In the genomic region with DNA sequence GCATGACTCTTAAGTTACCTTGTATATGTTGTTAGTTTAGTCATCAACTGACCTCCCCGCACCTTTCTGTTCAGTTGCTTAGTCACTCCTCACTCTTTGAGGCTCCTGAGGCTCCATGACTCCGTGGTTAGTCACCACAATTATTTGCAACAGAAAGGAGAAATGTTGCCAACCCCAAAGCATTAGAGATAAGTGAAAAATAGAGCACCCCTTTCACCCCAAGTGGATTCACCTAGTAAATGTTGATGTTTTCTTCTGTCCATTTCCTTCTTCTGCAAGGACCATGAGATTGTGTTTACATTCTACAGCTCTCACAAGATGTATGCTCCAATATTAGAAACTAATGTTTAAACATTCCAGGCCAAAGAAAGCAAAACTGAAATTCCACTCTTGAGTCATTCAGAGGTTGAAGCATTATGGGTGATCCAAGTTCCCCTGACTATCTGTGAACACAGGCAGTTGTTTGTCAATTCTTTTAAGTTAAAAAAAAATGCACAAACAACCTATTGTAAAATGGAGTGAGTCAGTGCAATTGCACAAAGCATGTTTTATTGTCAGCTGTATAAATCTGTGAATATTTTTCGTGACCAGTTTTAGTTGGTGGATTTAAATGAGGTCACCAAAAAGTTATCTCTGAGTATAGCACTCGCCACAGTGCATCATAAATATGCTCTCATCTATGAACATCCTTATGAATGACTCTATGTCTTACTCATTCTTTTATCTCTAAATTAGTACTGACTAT, we compare ENCODE assay signal across 9 cellular contexts.
DNase-seq lines count a peak whose midpoint lies in the region; ATAC-seq and TF ChIP-seq lines count a peak whose summit lies in the region.
"Had no signal": no experiment of that assay in that cellular context is flagged by ENCODE, and none has a peak within 500 bp of the region (broad histone marks: within the 10 kb centered on the region; RNA-seq: fewer than 3 reads in every experiment).

No MANE protein-coding gene starts in this region.

- no peaks in the 10 kb centered on the region for H3K36me3 Mint-ChIP-seq in activated T-cell treated with anti-CD3 and anti-CD28 coated beads, Interleukin-2, amount 50 U/mL, for 4 hours (ENCODE audit: insufficient read depth)
- H3K36me3 Mint-ChIP-seq: activated naive CD8-positive, alpha-beta T cell treated with anti-CD3 and anti-CD28 coated beads, Interleukin-2, amount 10 ng/mL, durations not matched to agents 7 days and 5 days had no signal

- no peaks in the 10 kb centered on the region for H3K27me3 Mint-ChIP-seq in activated T-cell treated with anti-CD3 and anti-CD28 coated beads, Interleukin-2, amount 50 U/mL, for 4 hours (ENCODE audit: low read depth)
- H3K27me3 Mint-ChIP-seq: activated naive CD8-positive, alpha-beta T cell treated with anti-CD3 and anti-CD28 coated beads, Interleukin-2, amount 10 ng/mL, durations not matched to agents 7 days and 5 days had no signal

- no peak overlapping the region for H3K4me3 ChIP-seq in MG63
- no peak overlapping the region for H3K4me3 ChIP-seq in fibroblast of the aortic adventitia (ENCODE audit: low read depth, low read length)

- H3K9me3 Mint-ChIP-seq in activated T-cell treated with anti-CD3 and anti-CD28 coated beads, Interleukin-2, amount 50 U/mL, for 4 hours, result peaks cover 7% of the 10 kb centered on the region
- H3K9me3 Mint-ChIP-seq: activated naive CD8-positive, alpha-beta T cell treated with anti-CD3 and anti-CD28 coated beads, Interleukin-2, amount 10 ng/mL, durations not matched to agents 7 days and 5 days had no signal

- no peak for TF ChIP-seq CTCF in AG09319 (IDR thresholded peaks at IDR 0.05; ENCODE audit: low read depth, low read length)
- TF ChIP-seq CTCF in fibroblast of the aortic adventitia (IDR thresholded peaks at IDR 0.05; ENCODE audit: insufficient read depth, low read length), result no peak

- peaks cover 2% of the 10 kb centered on the region; the same call in 1 of the 2 replicates for H3K9me3 ChIP-seq in MG63

- H3K4me1 Mint-ChIP-seq in activated T-cell treated with anti-CD3 and anti-CD28 coated beads, Interleukin-2, amount 50 U/mL, for 4 hours (ENCODE audit: low read depth), result no peaks in the 10 kb centered on the region
- H3K4me1 Mint-ChIP-seq: activated naive CD8-positive, alpha-beta T cell treated with anti-CD3 and anti-CD28 coated beads, Interleukin-2, amount 10 ng/mL, durations not matched to agents 7 days and 5 days had no signal

- ATAC-seq in GM21723 (IDR thresholded peaks at IDR 0.05; ENCODE audit: unreplicated experiment) (peak; percentile 67), HG03139 (IDR thresholded peaks at IDR 0.05; ENCODE audit: unreplicated experiment) (no peak)
- no peak for ATAC-seq in activated T-cell treated with anti-CD3 and anti-CD28 coated beads, Interleukin-2, amount 50 U/mL, for 4 hours

- H3K36me3 ChIP-seq in MG63, result no peaks in the 10 kb centered on the region

- no peaks in the 10 kb centered on the region for H3K27me3 ChIP-seq in MG63

- H3K4me3 Mint-ChIP-seq in activated T-cell treated with anti-CD3 and anti-CD28 coated beads, Interleukin-2, amount 50 U/mL, for 4 hours, result no peak overlapping the region
- H3K4me3 Mint-ChIP-seq: activated naive CD8-positive, alpha-beta T cell treated with anti-CD3 and anti-CD28 coated beads, Interleukin-2, amount 10 ng/mL, durations not matched to agents 7 days and 5 days had no signal

- DNase-seq in AG09319 (ENCODE audit: extremely low read depth, low read depth) (peak; percentile 59), MG63 (peak; percentile 76), fibroblast of the aortic adventitia (ENCODE audit: low read depth) (peak; percentile 96), HuH-7.5 (ENCODE audit: low spot score) (no peak)
- DNase-seq in central memory CD4-positive, alpha-beta T cell, result no peak
- no peak for DNase-seq in activated T-cell treated with anti-CD3 and anti-CD28 coated beads, Interleukin-2, amount 50 U/mL, for 4 hours
- DNase-seq: activated naive CD8-positive, alpha-beta T cell treated with anti-CD3 and anti-CD28 coated beads, Interleukin-2, amount 10 ng/mL, durations not matched to agents 7 days and 5 days had no signal

Comparison
In these comparisons a context has a peak if more than half of its experiments do, and no peak if none do; other contexts are left out.
1. DNase-seq: peak in AG09319 (single experiment), MG63 (single experiment) and fibroblast of the aortic adventitia (single experiment); none in central memory CD4-positive, alpha-beta T cell (single experiment), HuH-7.5 (single experiment) and activated T-cell treated with anti-CD3 and anti-CD28 coated beads, Interleukin-2, amount 50 U/mL, for 4 hours (single experiment).